12 cellular contexts compared by ENCODE assay signal in the genomic region with DNA sequence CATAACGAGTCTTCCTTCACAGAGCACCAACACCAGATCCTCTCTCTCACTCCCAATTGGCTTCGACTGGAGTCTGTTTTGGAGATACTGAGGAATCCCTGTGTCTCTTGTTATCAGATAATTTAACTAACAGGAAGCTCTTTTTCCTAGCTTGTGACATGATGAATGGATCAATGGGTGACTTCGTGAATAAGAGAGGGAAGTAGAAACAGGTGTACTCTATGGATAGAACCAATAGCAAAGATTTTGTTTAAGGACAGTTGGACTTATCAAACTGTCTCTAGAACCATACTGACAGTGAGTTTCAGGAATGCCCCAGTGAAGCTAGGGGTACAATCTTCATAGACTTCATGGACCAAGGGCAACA. TPM values are rescaled to one million over a fixed set of nuclear protein-coding genes. Genes with fewer than 3 reads are reported as not detected.
DNase-seq lines count a peak whose midpoint lies in the region; TF ChIP-seq lines count a peak whose summit lies in the region.
"Had no signal": no experiment of that assay in that cellular context is flagged by ENCODE, and none has a peak within 500 bp of the region (broad histone marks: within the 10 kb centered on the region; RNA-seq: fewer than 3 reads in every experiment).

No MANE protein-coding gene starts in this region.

- no peaks in the 10 kb centered on the region for H3K27me3 ChIP-seq in right atrium auricular region
- H3K27me3 ChIP-seq in esophagus squamous epithelium, result no peaks in the 10 kb centered on the region
- no peaks in the 10 kb centered on the region for H3K27me3 ChIP-seq in rectal smooth muscle tissue (ENCODE audit: control insufficient read depth, insufficient read depth, low read length)
- H3K27me3 ChIP-seq in vagina, result no peaks in the 10 kb centered on the region

- TF ChIP-seq POLR2A in esophagus squamous epithelium (IDR thresholded peaks at IDR 0.05) (no peak), vagina (IDR thresholded peaks at IDR 0.05) (no peak)

- no peaks in the 10 kb centered on the region for H3K36me3 ChIP-seq in right atrium auricular region
- no peaks in the 10 kb centered on the region for H3K36me3 ChIP-seq in esophagus squamous epithelium
- no peaks in the 10 kb centered on the region for H3K36me3 ChIP-seq in rectal smooth muscle tissue (ENCODE audit: control insufficient read depth, insufficient read depth, low read length)
- no peaks in the 10 kb centered on the region for H3K36me3 ChIP-seq in vagina

- no peak for TF ChIP-seq CTCF in right atrium auricular region (IDR thresholded peaks at IDR 0.05)
- TF ChIP-seq CTCF in esophagus squamous epithelium (IDR thresholded peaks at IDR 0.05), result no peak
- no peak for TF ChIP-seq CTCF in vagina (IDR thresholded peaks at IDR 0.05)
- no peak for TF ChIP-seq CTCF in RWPE1 (conservative IDR thresholded peaks at IDR 0.05; ENCODE audit: low read depth)

- 49 to 64% methylated on average over 3 of the region's 3 CpGs for WGBS in esophagus squamous epithelium, 2 donors

- peaks cover 0 to 53% of the 10 kb centered on the region in 2 donors for H3K4me1 ChIP-seq in right atrium auricular region
- peaks cover 0 to 34% (median 16%) of the 10 kb centered on the region in 3 donors for H3K4me1 ChIP-seq in esophagus squamous epithelium
- peaks cover 26% of the 10 kb centered on the region for H3K4me1 ChIP-seq in rectal smooth muscle tissue (ENCODE audit: control insufficient read depth, insufficient read depth, low read length)
- peaks cover 16% of the 10 kb centered on the region for H3K4me1 ChIP-seq in vagina

- H3K9me3 ChIP-seq in right atrium auricular region (no peaks in the 10 kb centered on the region), esophagus squamous epithelium (no peaks in the 10 kb centered on the region), vagina (no peaks in the 10 kb centered on the region)

- H3K27ac ChIP-seq in right atrium auricular region (peak overlapping the region; percentile 62 to 83), esophagus squamous epithelium (peak overlapping the region; percentile 31 to 74 (median 52)), rectal smooth muscle tissue (ENCODE audit: low read depth, low read length) (peak overlapping the region; percentile 79), vagina (peak overlapping the region; percentile 20), RWPE1 (no peak overlapping the region)

- DNase-seq in right atrium auricular region (ENCODE audit: low spot score) (no peak), cardiac septum (ENCODE audit: low spot score) (no peak), esophagus squamous epithelium (lab: John Stamatoyannopoulos, UW) (no peak), vagina (ENCODE audit: extremely low spot score in 2 of 2) (no peak), cerebellum (ENCODE audit: low spot score) (no peak), RWPE1 (ENCODE audit: low spot score) (no peak), T-helper 1 cell (no peak)
- DNase-seq: activated B cell treated with CpG ODN at 0.5 μM for 24 hours; activated effector memory CD4-positive, alpha-beta T cell treated with Interleukin-2 at 50 U/mL for 16 hours; NCI-H748 treated with DMSO at 0.1 percent for 48 hours; stimulated activated CD4-positive, alpha-beta T cell treated with anti-CD3 and anti-CD28 coated beads, Interleukin-15, amount 100 ng/mL, for 24 hours had no signal

- intact Hi-C loops in cardiac septum (cut with DNase I) (loop anchor here (1.0 to 5.0 kb wide), 2 partner anchors 51 to 112 kb away; a partner anchor contains a TSS), esophagus squamous epithelium (cut with DNase I) (no loop called here), vagina (cut with DNase I) (no loop called here)

- POLR2A ChIA-PET in RWPE1 (lab: Yijun Ruan, JAX; ENCODE audit: low non-redundant PET), result no interaction called here

- H3K4me3 ChIP-seq in right atrium auricular region, result no peak overlapping the region
- H3K4me3 ChIP-seq in esophagus squamous epithelium, result no peak overlapping the region
- H3K4me3 ChIP-seq in rectal smooth muscle tissue (ENCODE audit: low read length), result no peak overlapping the region
- no peak overlapping the region for H3K4me3 ChIP-seq in vagina

- H3K9ac ChIP-seq in rectal smooth muscle tissue (ENCODE audit: low read length), result no peak overlapping the region

- CTCF ChIA-PET in RWPE1 (lab: Yijun Ruan, JAX), result no interaction called here

RNA-seq across cellular contexts. Expression of a gene that starts 29.4 kb away (rescaled TPM):
- total RNA-seq in right atrium auricular region (1 to 10 TPM in 1 of 2 donors, under 1 TPM in 1; 0.41 to 1.4 TPM), cardiac septum (2.2 TPM), esophagus squamous epithelium (1 to 10 TPM in 2 of 4 donors, under 1 TPM in 1, not detected in 1; 0.66 to 2.7 (median 1.8) TPM), vagina (1.7 TPM), cerebellum (1.3 TPM)

RNA-seq across cellular contexts. Expression of a gene that starts 50.5 kb away (rescaled TPM):
- total RNA-seq in right atrium auricular region (100 to 1,000 TPM; 135 to 210 TPM), cardiac septum (134 TPM), esophagus squamous epithelium (10 to 100 TPM; 10.2 to 92.1 (median 19.9) TPM), vagina (53.5 TPM), cerebellum (138 TPM)
